ENCODE assay signal across 22 cellular contexts in genomic region chr1:3472088-3472850, GRCh38. TPM values are rescaled to one million over a fixed set of nuclear protein-coding genes. Genes with fewer than 3 reads are reported as not detected.
DNase-seq lines count a peak whose midpoint lies in the region; ATAC-seq and TF ChIP-seq lines count a peak whose summit lies in the region.
"Had no signal": no experiment of that assay in that cellular context is flagged by ENCODE, and none has a peak within 500 bp of the region (broad histone marks: within the 10 kb centered on the region; RNA-seq: fewer than 3 reads in every experiment).

No MANE protein-coding gene starts in this region.

- TF ChIP-seq CTCF in right atrium auricular region (IDR thresholded peaks at IDR 0.05) (no peak), chondrocyte (IDR thresholded peaks at IDR 0.05) (peak; percentile 58), mesothelial cell of epicardium (IDR thresholded peaks at IDR 0.05; ENCODE audit: unreplicated experiment) (no peak)

- H3K27me3 Mint-ChIP-seq in chondrocyte (ENCODE audit: low read depth) (no peaks in the 10 kb centered on the region), mesothelial cell of epicardium (ENCODE audit: low read depth) (no peaks in the 10 kb centered on the region)
- H3K27me3 Mint-ChIP-seq: activated CD4-positive, alpha-beta memory T cell treated with anti-CD3 and anti-CD28 coated beads for 36 hours had no signal

- DNase-seq in left ventricle myocardium superior (peak; percentile 25), right atrium auricular region (ENCODE audit: low spot score) (no peak), chondrocyte (ENCODE audit: low spot score) (peak; percentile 88), mesothelial cell of epicardium (ENCODE audit: low spot score in 2 of 2, unreplicated experiment in 2 of 2) (no peak), HK-2 (ENCODE audit: unreplicated experiment) (no peak)
- DNase-seq in stimulated activated naive CD4-positive, alpha-beta T cell (lab: John Stamatoyannopoulos, UW): no peak
- DNase-seq: activated CD4-positive, alpha-beta memory T cell treated with anti-CD3 and anti-CD28 coated beads for 36 hours; activated naive CD4-positive, alpha-beta T cell treated with Interleukin-2 at 50 U/mL for 16 hours; KG1; naive B cell; NCI-H2081 treated with DMSO at 0.1 percent for 48 hours; NCI-H510A treated with DMSO at 0.1 percent for 48 hours; SHP77 treated with DMSO at 0.1 percent for 48 hours; stimulated activated CD8-positive, alpha-beta memory T cell treated with anti-CD3 and anti-CD28 coated beads, Interleukin-4, amount 100 ng/mL, for 48 hours; T-helper 17 cell had no signal

- no peaks in the 10 kb centered on the region for H3K36me3 ChIP-seq in right atrium auricular region
- H3K36me3 ChIP-seq: ascending aorta, gastrocnemius medialis had no signal

- no peak for ATAC-seq in left ventricle myocardium superior
- no peak for ATAC-seq in HG03196 (IDR thresholded peaks at IDR 0.05; ENCODE audit: unreplicated experiment)
- no peak for ATAC-seq in HG03280 (IDR thresholded peaks at IDR 0.05; ENCODE audit: unreplicated experiment)
- ATAC-seq: T-helper 17 cell had no signal

- intact Hi-C loops in left ventricle myocardium superior (cut with micrococcal nuclease): no loop called here

- H3K4me1 Mint-ChIP-seq in chondrocyte (ENCODE audit: low read depth): peaks cover 35% of the 10 kb centered on the region
- peaks cover 29% of the 10 kb centered on the region for H3K4me1 Mint-ChIP-seq in mesothelial cell of epicardium
- H3K4me1 Mint-ChIP-seq: CD4-positive, alpha-beta memory T cell had no signal

- H3K27me3 ChIP-seq in right atrium auricular region: no peaks in the 10 kb centered on the region
- H3K27me3 ChIP-seq: gastrocnemius medialis had no signal

- H3K4me3 Mint-ChIP-seq in chondrocyte (ENCODE audit: unreplicated experiment): no peak overlapping the region
- H3K4me3 Mint-ChIP-seq in mesothelial cell of epicardium: no peak overlapping the region
- H3K4me3 Mint-ChIP-seq: activated CD4-positive, alpha-beta memory T cell treated with anti-CD3 and anti-CD28 coated beads for 36 hours; CD4-positive, alpha-beta memory T cell; naive B cell; T-helper 17 cell had no signal

- no peaks in the 10 kb centered on the region for H3K9me3 ChIP-seq in right atrium auricular region
- H3K9me3 ChIP-seq: ascending aorta, gastrocnemius medialis had no signal

- H3K4me3 ChIP-seq in right atrium auricular region: no peak overlapping the region
- H3K4me3 ChIP-seq: ascending aorta, gastrocnemius medialis had no signal

- H3K36me3 Mint-ChIP-seq in chondrocyte (ENCODE audit: low read depth) (no peaks in the 10 kb centered on the region), mesothelial cell of epicardium (peaks cover 1% of the 10 kb centered on the region)
- H3K36me3 Mint-ChIP-seq: activated CD4-positive, alpha-beta memory T cell treated with anti-CD3 and anti-CD28 coated beads for 36 hours; CD4-positive, alpha-beta memory T cell; naive B cell had no signal

- peaks cover 0 to 12% of the 10 kb centered on the region in 2 donors for H3K4me1 ChIP-seq in right atrium auricular region
- H3K4me1 ChIP-seq: ascending aorta, gastrocnemius medialis had no signal

- H3K27ac Mint-ChIP-seq in chondrocyte (ENCODE audit: unreplicated experiment) (peak overlapping the region; percentile 77), mesothelial cell of epicardium (peak overlapping the region; percentile 78)
- H3K27ac Mint-ChIP-seq: activated CD4-positive, alpha-beta memory T cell treated with anti-CD3 and anti-CD28 coated beads for 36 hours; CD4-positive, alpha-beta memory T cell; naive B cell; T-helper 17 cell had no signal

- H3K9me3 Mint-ChIP-seq in chondrocyte (ENCODE audit: low read depth) (no peaks in the 10 kb centered on the region), mesothelial cell of epicardium (no peaks in the 10 kb centered on the region)
- H3K9me3 Mint-ChIP-seq: activated CD4-positive, alpha-beta memory T cell treated with anti-CD3 and anti-CD28 coated beads for 36 hours; naive B cell had no signal

- H3K27ac ChIP-seq in right atrium auricular region: no peak overlapping the region
- H3K27ac ChIP-seq: ascending aorta, HL-60, VCaP had no signal

RNA-seq across cellular contexts. Expression of gene ARHGEF16, which starts 17.8 kb away (rescaled TPM):
- total RNA-seq in left ventricle myocardium superior (1.7 TPM), right atrium auricular region (1 to 10 TPM in 1 of 2 donors, under 1 TPM in 1; 0.22 to 1.5 TPM), chondrocyte (1.1 to 4.1 TPM (median 2.0 TPM) in 3 replicates), mesothelial cell of epicardium (20.1 to 20.3 TPM (median 20.3 TPM) in 3 replicates)
- total RNA-seq: ascending aorta had no signal

Comparison
In these comparisons a context has a peak if more than half of its experiments do, and no peak if none do; other contexts are left out.
1. DNase-seq: peak in left ventricle myocardium superior (single experiment) and chondrocyte (single experiment); none in right atrium auricular region (single experiment), mesothelial cell of epicardium (0 of 2), HK-2 (single experiment) and stimulated activated naive CD4-positive, alpha-beta T cell (0 of 6).